In the genomic region with DNA sequence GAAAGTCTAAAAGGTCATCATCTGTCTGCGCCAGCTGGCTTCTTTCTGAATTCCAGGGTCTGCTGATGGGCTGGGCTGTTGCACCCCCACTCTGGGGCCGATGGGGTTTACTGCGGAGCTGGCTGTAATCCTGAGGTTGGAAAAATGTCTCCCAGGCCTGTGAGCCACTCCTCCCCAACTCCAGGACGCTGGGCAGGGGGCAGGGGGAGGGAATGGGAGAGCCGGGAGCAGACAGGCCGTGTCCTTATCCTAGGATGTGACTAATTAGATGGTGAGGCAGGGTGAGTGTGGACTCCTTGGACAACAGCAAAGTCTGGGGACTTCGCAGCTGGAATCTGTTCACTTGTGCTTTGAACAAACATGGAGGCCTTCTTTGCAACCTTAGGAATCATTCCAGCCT, we compare ENCODE assay signal across 21 cellular contexts. TPM values are rescaled to one million over a fixed set of nuclear protein-coding genes. Genes with fewer than 3 reads are reported as not detected.
DNase-seq lines count a peak whose midpoint lies in the region; ATAC-seq, FAIRE-seq and TF ChIP-seq lines count a peak whose summit lies in the region.
"Had no signal": no experiment of that assay in that cellular context is flagged by ENCODE, and none has a peak within 500 bp of the region (broad histone marks: within the 10 kb centered on the region; RNA-seq: fewer than 3 reads in every experiment).

No MANE protein-coding gene starts in this region.

- WGBS in IMR-90 (ENCODE audit: extremely low coverage in 2 of 2, insufficient read length in 1 of 2), 2 experiments: 67% methylated on average over 1 of the region's 7 CpGs; no CpG with 5 or more reads in 1 of the 2 experiments
- WGBS in trophoblast cell (ENCODE audit: extremely low coverage, insufficient coverage, insufficient read length): no CpG with 5 or more reads among the region's 7 CpGs

- in situ Hi-C loops in IMR-90 (cut with MboI; ENCODE audit: low sequenced_read_pairs): no loop called here
- in situ Hi-C loops in brain microvascular endothelial cell (cut with HindIII; ENCODE audit: low pct_ligation_motif_present, low sequenced_read_pairs): no loop called here

- peak overlapping the region; percentile 64; the same call in 1 of the 2 replicates for H3K23ac ChIP-seq in IMR-90 (ENCODE audit: low read depth, low read length)
- H3K23ac ChIP-seq in trophoblast cell (ENCODE audit: low read length): no peak overlapping the region

- no peaks in the 10 kb centered on the region for H3K79me2 ChIP-seq in trophoblast cell (ENCODE audit: control insufficient read depth, insufficient read depth, low read length, poor library complexity)

- H2BK5ac ChIP-seq in IMR-90 (ENCODE audit: low read depth, low read length, poor library complexity, severe bottlenecking) (peak overlapping the region; percentile 46), trophoblast cell (ENCODE audit: low read depth, low read length, poor library complexity) (no peak overlapping the region)

- peaks cover 6% of the 10 kb centered on the region for H3K9me3 ChIP-seq in IMR-90 (ENCODE audit: control insufficient read depth, insufficient read depth, low read length)
- H3K9me3 ChIP-seq in trophoblast cell (ENCODE audit: insufficient read depth, low read depth, low read length): peaks cover 11% of the 10 kb centered on the region
- H3K9me3 ChIP-seq: SJSA1 had no signal

- H3K27ac ChIP-seq in IMR-90 (ENCODE audit: insufficient read depth, low read length): peak overlapping the region; percentile 40; the same call in 1 of the 2 replicates
- no peak overlapping the region for H3K27ac ChIP-seq in brain microvascular endothelial cell
- peak overlapping the region; percentile 6 for H3K27ac ChIP-seq in trophoblast cell (ENCODE audit: low read depth, low read length)
- H3K27ac ChIP-seq: SJSA1 had no signal

- H3K36me3 ChIP-seq in IMR-90 (ENCODE audit: control insufficient read depth, insufficient read depth, low read length): no peaks in the 10 kb centered on the region
- H3K36me3 ChIP-seq in brain microvascular endothelial cell (replicated peaks): no peaks in the 10 kb centered on the region
- no peaks in the 10 kb centered on the region for H3K36me3 ChIP-seq in trophoblast cell (ENCODE audit: control insufficient read depth in 1 of 2, insufficient read depth in 2 of 2, low read length in 2 of 2)
- H3K36me3 ChIP-seq: heart right ventricle, SJSA1 had no signal

- peak overlapping the region; percentile 96; the same call in 2 of the 3 replicates for H2BK15ac ChIP-seq in IMR-90 (ENCODE audit: low read depth, low read length)

- peak overlapping the region; percentile 82 for H3K18ac ChIP-seq in IMR-90 (ENCODE audit: low read depth, low read length)
- no peak overlapping the region for H3K18ac ChIP-seq in trophoblast cell (ENCODE audit: low read length)

- peak; percentile 33 for DNase-seq in IMR-90
- peak; percentile 33 for DNase-seq in brain microvascular endothelial cell
- DNase-seq in left cardiac atrium: no peak
- DNase-seq in trophoblast cell: no peak
- no peak for DNase-seq in superior temporal gyrus (ENCODE audit: extremely low spot score)
- DNase-seq in H54 (ENCODE audit: insufficient read length, low spot score): no peak
- DNase-seq: activated CD4-positive, alpha-beta T cell treated with anti-CD3 and anti-CD28 coated beads for 48 hours; AML-193; CD8-positive, alpha-beta memory T cell; DMS79 treated with DMSO at 0.1 percent for 48 hours; effector memory CD4-positive, alpha-beta T cell; H7; heart right ventricle; KG1; natural killer cell; NCI-H146; NCI-H774; stimulated activated CD4-positive, alpha-beta T cell treated with anti-CD3 and anti-CD28 coated beads, Interleukin-2, amount 100 ng/mL, for 24 hours; T-helper 17 cell had no signal

- FAIRE-seq in H54 (lab: Jason Lieb, UNC): no peak

- H4K5ac ChIP-seq in IMR-90 (ENCODE audit: low read depth, low read length): peak overlapping the region; percentile 86

- H3K14ac ChIP-seq in IMR-90 (replicated peaks; ENCODE audit: low read depth, low read length): peak overlapping the region; percentile 89
- H3K14ac ChIP-seq in trophoblast cell (ENCODE audit: low read length): no peak overlapping the region

- H3K4ac ChIP-seq in IMR-90 (ENCODE audit: low read depth, low read length) (peak overlapping the region; percentile 55), trophoblast cell (ENCODE audit: low read depth, low read length) (no peak overlapping the region)

- dilution Hi-C loops in IMR-90 (cut with HindIII; ENCODE audit: low sequenced_read_pairs, unreplicated experiment): no loop called here

- H3K4me1 ChIP-seq in IMR-90 (ENCODE audit: control insufficient read depth, insufficient read depth, low read length) (peaks cover 19% of the 10 kb centered on the region), trophoblast cell (ENCODE audit: control insufficient read depth in 1 of 2, insufficient read depth in 2 of 2, low read length in 2 of 2) (peaks cover 33 to 40% of the 10 kb centered on the region in 2 experiments)

- H3K56ac ChIP-seq in IMR-90 (ENCODE audit: extremely low read depth, insufficient read depth, low read length): no peak overlapping the region

- intact Hi-C loops in IMR-90 (cut with micrococcal nuclease): no loop called here
- intact Hi-C loops in left cardiac atrium (cut with DNase I): no loop called here

- peak overlapping the region; percentile 84; the same call in 1 of the 2 replicates for H2BK120ac ChIP-seq in IMR-90 (ENCODE audit: low read depth, low read length)
- peak overlapping the region; percentile 0 for H2BK120ac ChIP-seq in trophoblast cell (ENCODE audit: insufficient read depth, low read length, poor library complexity)

- H2BK20ac ChIP-seq in IMR-90 (ENCODE audit: low read depth, low read length): peak overlapping the region; percentile 78; the same call in 1 of the 2 replicates

- H4K12ac ChIP-seq in trophoblast cell (ENCODE audit: low read depth, low read length): no peak overlapping the region

- no peak for TF ChIP-seq RAD21 in IMR-90 (IDR thresholded peaks at IDR 0.05; ENCODE audit: low read length)

- H3K79me1 ChIP-seq in IMR-90 (ENCODE audit: low read depth in 1 of 2, low read length in 2 of 2) (no peaks in the 10 kb centered on the region), trophoblast cell (ENCODE audit: low read length) (peaks cover 18% of the 10 kb centered on the region)

- no peaks in the 10 kb centered on the region for H3K27me3 ChIP-seq in IMR-90 (ENCODE audit: control insufficient read depth, insufficient read depth, low read length)
- no peaks in the 10 kb centered on the region for H3K27me3 ChIP-seq in brain microvascular endothelial cell (replicated peaks)
- no peaks in the 10 kb centered on the region for H3K27me3 ChIP-seq in trophoblast cell (ENCODE audit: insufficient read depth, low read length)
- H3K27me3 ChIP-seq: heart right ventricle, SJSA1 had no signal

- peak overlapping the region; percentile 47 for H2AK9ac ChIP-seq in IMR-90 (replicated peaks; ENCODE audit: low read depth, low read length, poor library complexity)

- H2AK5ac ChIP-seq in IMR-90 (ENCODE audit: low read depth, low read length) (peak overlapping the region; percentile 91), trophoblast cell (ENCODE audit: low read length) (no peak overlapping the region)

- H4K20me1 ChIP-seq in IMR-90 (ENCODE audit: insufficient read depth, low read length): no peaks in the 10 kb centered on the region

- H4K8ac ChIP-seq in IMR-90 (ENCODE audit: low read depth in 2 of 2, low read length in 2 of 2) (peak overlapping the region; percentile 86 to 88; a peak in 3 of 4 replicates), trophoblast cell (ENCODE audit: low read depth, low read length) (peak overlapping the region; percentile 44)

- peak; percentile 54 for ATAC-seq in IMR-90 (ENCODE audit: low read depth)
- peak; percentile 21 to 63 for ATAC-seq in left cardiac atrium
- no peak for ATAC-seq in esophagus mucosa
- ATAC-seq: natural killer cell, T-helper 17 cell had no signal

- POLR2A ChIA-PET in IMR-90 (lab: Charles Lee; ENCODE audit: unreplicated experiment): no interaction called here

- H3K4me3 ChIP-seq in IMR-90 (ENCODE audit: insufficient read depth, low read depth, low read length): no peak overlapping the region
- no peak overlapping the region for H3K4me3 ChIP-seq in brain microvascular endothelial cell (ENCODE audit: low read depth, low read length)
- no peak overlapping the region for H3K4me3 ChIP-seq in trophoblast cell (ENCODE audit: low read depth, low read length)
- H3K4me3 ChIP-seq: heart right ventricle, SJSA1 had no signal

- TF ChIP-seq POLR2A in IMR-90 (IDR thresholded peaks at IDR 0.05; ENCODE audit: low read depth, low read length): no peak
- TF ChIP-seq POLR2A in H54 (IDR thresholded peaks at IDR 0.05; ENCODE audit: low read depth, low read length): no peak

- CTCF ChIA-PET in IMR-90 (lab: Yijun Ruan, JAX): interaction anchor here (0.6 kb wide), 1 partner anchor 1045 kb away, joined by 9 read pairs; no protein-coding TSS in a partner anchor

- no peak overlapping the region for H3K9ac ChIP-seq in IMR-90 (ENCODE audit: low read depth, low read length)
- H3K9ac ChIP-seq in trophoblast cell (ENCODE audit: low read length): no peak overlapping the region

- TF ChIP-seq CTCF in IMR-90 (conservative IDR thresholded peaks at IDR 0.05; ENCODE audit: low read depth, low read length) (no peak), brain microvascular endothelial cell (IDR thresholded peaks at IDR 0.05; ENCODE audit: low read depth, low read length, missing control alignments) (no peak)

- H4K91ac ChIP-seq in IMR-90 (ENCODE audit: insufficient read depth, low read depth, low read length): peak overlapping the region; percentile 83
- peak overlapping the region; percentile 89 for H4K91ac ChIP-seq in trophoblast cell (ENCODE audit: low read depth, low read length)

- H3K4me2 ChIP-seq in IMR-90 (ENCODE audit: low read depth, low read length) (no peak overlapping the region; the same call in 1 of the 2 replicates), trophoblast cell (ENCODE audit: low read length) (no peak overlapping the region)

- H2AFZ ChIP-seq in IMR-90 (replicated peaks; ENCODE audit: low read length, poor library complexity) (peak overlapping the region; percentile 89), trophoblast cell (ENCODE audit: insufficient read depth, low read length, poor library complexity) (no peak overlapping the region)

- peaks cover 20% of the 10 kb centered on the region; the same call in 1 of the 2 replicates for H3K9me1 ChIP-seq in IMR-90 (ENCODE audit: insufficient read depth, low read length)

- BruUV-seq in IMR-90 (replicated peaks; lab: Mats Ljungman, UMichigan): no TSS peak

- H2BK12ac ChIP-seq in trophoblast cell (ENCODE audit: low read length): peak overlapping the region; percentile 72

TF ChIP-seq in IMR-90, 13 proteins besides CTCF, POLR2A, EP300 and RAD21 (continues in another document):
- TF ChIP-seq RFX5 (IDR thresholded peaks at IDR 0.05; ENCODE audit: low read depth, low read length) (no peak), NFE2L2 (IDR thresholded peaks at IDR 0.05; ENCODE audit: low read depth, low read length) (no peak), MAZ (IDR thresholded peaks at IDR 0.05; ENCODE audit: borderline replicate concordance, low read depth, low read length) (no peak)

RNA-seq across cellular contexts. Expression of gene LRRC32, which starts 48.7 kb away (rescaled TPM):
- total RNA-seq in IMR-90 (2012; rRNA removed) (4.2 and 5.2 TPM in 2 replicates), left cardiac atrium (10 to 100 TPM; 43.8 to 88.2 TPM), esophagus mucosa (9.0 TPM)
- polyA plus RNA-seq in IMR-90 (2012; rRNA removed): 13.0 and 13.7 TPM in 2 replicates
- polyA plus RNA-seq in IMR-90 (2012; cell fraction: cytosol; rRNA removed): 10.9 and 20.1 TPM in 2 replicates
- polyA plus RNA-seq in IMR-90 (2012; cell fraction: nucleus; rRNA removed; ENCODE audit: low replicate concordance): 8.8 and 12.9 TPM in 2 replicates
- polyA plus RNA-seq in trophoblast cell (2013): 39.7 and 40.3 TPM in 2 replicates

Comparison
In these comparisons a context has a peak if more than half of its experiments do, and no peak if none do; other contexts are left out.
1. DNase-seq: peak in IMR-90 (single experiment) and brain microvascular endothelial cell (single experiment); none in left cardiac atrium (single experiment), trophoblast cell (0 of 2), superior temporal gyrus (single experiment) and H54 (single experiment).